9 cellular contexts compared by ENCODE assay signal in the genomic region with DNA sequence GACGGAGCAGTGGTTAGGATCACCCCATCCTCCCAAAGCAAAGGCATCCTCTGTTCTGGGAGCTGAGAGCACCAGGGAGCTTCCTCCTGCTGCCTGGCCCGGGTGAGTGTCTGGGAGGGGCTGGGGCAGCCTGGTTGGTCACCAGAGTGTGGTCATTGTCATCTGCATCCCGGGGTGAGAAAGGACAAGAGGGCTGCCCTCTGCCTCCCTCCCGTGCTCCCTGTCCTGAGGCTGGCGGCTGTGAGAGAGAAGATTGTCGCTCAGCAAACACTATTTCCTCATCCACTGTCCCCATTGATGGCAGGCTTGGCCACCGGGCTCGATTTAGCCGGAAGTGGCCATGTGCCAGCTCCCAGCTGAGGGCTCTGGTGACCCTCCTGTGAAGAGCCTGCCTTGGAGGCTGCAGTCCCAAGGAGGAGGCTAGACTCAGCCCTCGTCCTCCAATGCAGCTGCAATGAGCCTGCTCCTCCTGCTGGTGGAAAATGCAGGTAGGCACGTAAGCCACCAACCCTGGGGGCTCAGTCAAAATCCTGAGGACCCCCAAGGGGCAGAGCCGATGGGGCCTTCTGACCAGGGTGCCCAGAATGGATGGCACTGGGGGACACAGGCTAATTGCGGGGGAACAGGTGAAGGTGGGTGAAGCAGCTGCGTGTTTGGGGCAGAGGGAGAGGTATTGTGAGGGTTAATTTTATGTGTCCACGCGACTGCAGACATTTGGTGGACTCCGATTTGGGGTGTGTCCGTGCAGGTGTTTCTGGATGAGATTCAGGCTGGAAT.
DNase-seq lines count a peak whose midpoint lies in the region; ATAC-seq and TF ChIP-seq lines count a peak whose summit lies in the region.
"Had no signal": no experiment of that assay in that cellular context is flagged by ENCODE, and none has a peak within 500 bp of the region (broad histone marks: within the 10 kb centered on the region; RNA-seq: fewer than 3 reads in every experiment).

No MANE protein-coding gene starts in this region.

- H3K36me3 ChIP-seq in BLaER1 treated with 17β-estradiol and CSF1 and Interleukin-3, amounts not matched to agents 10 nM and 100 nM, result no peaks in the 10 kb centered on the region
- H3K36me3 ChIP-seq in right lobe of liver, result no peaks in the 10 kb centered on the region
- H3K36me3 ChIP-seq: upper lobe of left lung had no signal

- peaks cover 5% of the 10 kb centered on the region for H3K9me3 Mint-ChIP-seq in WTC11

- no peaks in the 10 kb centered on the region; a peak in 3 of 22 replicates for H3K9me3 ChIP-seq in BLaER1 treated with 17β-estradiol and CSF1 and Interleukin-3, amounts not matched to agents 10 nM and 100 nM (replicated peaks in 1 of 11)
- H3K9me3 ChIP-seq in right lobe of liver, result no peaks in the 10 kb centered on the region
- H3K9me3 ChIP-seq: upper lobe of left lung had no signal

- H3K27me3 Mint-ChIP-seq in WTC11 (ENCODE audit: low read depth), result no peaks in the 10 kb centered on the region; the same call in 1 of the 2 replicates

- peak overlapping the region in 8 of 11 experiments; percentile 28 to 72 (median 59); a peak in 15 of 22 replicates for H3K4me2 ChIP-seq in BLaER1 treated with 17β-estradiol and CSF1 and Interleukin-3, amounts not matched to agents 10 nM and 100 nM

- H3K4me3 Mint-ChIP-seq in WTC11, result no peak overlapping the region

- no peak overlapping the region for H3K27ac Mint-ChIP-seq in WTC11

- no peak overlapping the region for H3K4me3 ChIP-seq in BLaER1 treated with 17β-estradiol and CSF1 and Interleukin-3, amounts not matched to agents 10 nM and 100 nM
- no peak overlapping the region for H3K4me3 ChIP-seq in right lobe of liver
- H3K4me3 ChIP-seq: upper lobe of left lung had no signal

- WGBS in right lobe of liver (ENCODE audit: insufficient coverage, low coverage, low lambda C conversion rate, missing lambda C conversion rate), result 45% methylated on average over 8 of the region's 18 CpGs

- DNase-seq in HT-29 (ENCODE audit: low spot score), result peak; percentile 6
- DNase-seq in WTC11 (ENCODE audit: low spot score), result peak; percentile 39
- DNase-seq in right lobe of liver, result peak; percentile 25 to 45 (median 43)
- no peak for DNase-seq in NCI-H1092 (lab: John Stamatoyannopoulos, UW)
- DNase-seq in amniotic stem cell (lab: John Stamatoyannopoulos, UW), result no peak

- 0 out of 22 replicates have a peak overlapping the region, but pooled peaks of 1 of the 11 experiments have one; percentile 14 for H3K9ac ChIP-seq in BLaER1 treated with 17β-estradiol and CSF1 and Interleukin-3, amounts not matched to agents 10 nM and 100 nM

- TF ChIP-seq CTCF in WTC11 (IDR thresholded peaks at IDR 0.05), result no peak
- peak in 3 of 4 donors; percentile 21 to 28 (median 25) for TF ChIP-seq CTCF in right lobe of liver (IDR thresholded peaks at IDR 0.05)

- no peak overlapping the region for H3K27ac ChIP-seq in BLaER1 treated with 17β-estradiol and CSF1 and Interleukin-3, amounts not matched to agents 10 nM and 100 nM
- no peak overlapping the region for H3K27ac ChIP-seq in right lobe of liver
- H3K27ac ChIP-seq: upper lobe of left lung had no signal

- TF ChIP-seq POLR2A in right lobe of liver (IDR thresholded peaks at IDR 0.05), result no peak

- CTCF ChIA-PET in WTC11 (lab: Charles Lee), result interaction anchor here (0.6 to 2.0 kb wide), 10 partner anchors 9 to 218 kb away, joined by 3 to 10 read pairs (median 4); no protein-coding TSS in a partner anchor

- H4K20me1 ChIP-seq in BLaER1 treated with 17β-estradiol and CSF1 and Interleukin-3, amounts not matched to agents 10 nM and 100 nM, result peaks cover 0 to 6% (median 0%) of the 10 kb centered on the region in 11 experiments; a peak in 3 of 22 replicates

- H3K4me1 ChIP-seq in BLaER1 treated with 17β-estradiol and CSF1 and Interleukin-3, amounts not matched to agents 10 nM and 100 nM, result peaks cover 0 to 44% (median 40%) of the 10 kb centered on the region in 10 experiments; a peak in 16 of 20 replicates
- H3K4me1 ChIP-seq in right lobe of liver, result peaks cover 0 to 13% (median 0%) of the 10 kb centered on the region in 4 donors

- H3K36me3 Mint-ChIP-seq in WTC11, result no peaks in the 10 kb centered on the region

- peaks cover 48% of the 10 kb centered on the region for H3K4me1 Mint-ChIP-seq in WTC11

- ATAC-seq in WTC11 (no peak), right lobe of liver (peak in 2 of 4 donors; percentile 11 to 38), GM18868 (IDR thresholded peaks at IDR 0.05; ENCODE audit: unreplicated experiment) (no peak), HG02981 (IDR thresholded peaks at IDR 0.05; ENCODE audit: unreplicated experiment) (no peak)

- H3K27me3 ChIP-seq in BLaER1 treated with 17β-estradiol and CSF1 and Interleukin-3, amounts not matched to agents 10 nM and 100 nM, result no peaks in the 10 kb centered on the region
- H3K27me3 ChIP-seq in right lobe of liver, result no peaks in the 10 kb centered on the region
- H3K27me3 ChIP-seq: upper lobe of left lung had no signal

- POLR2A ChIA-PET in WTC11 (lab: Charles Lee), result no interaction called here

- intact Hi-C loops in right lobe of liver (cut with DNase I), result no loop called here

TF ChIP-seq in WTC11, 78 proteins besides CTCF, POLR2A, EP300 and RAD21:
- TF ChIP-seq RORB (CRISPR knock-in tag; IDR thresholded peaks at IDR 0.05) (no peak), SP1 (CRISPR knock-in tag; conservative IDR thresholded peaks at IDR 0.05) (no peak), KAT7 (CRISPR knock-in tag; IDR thresholded peaks at IDR 0.05; ENCODE audit: borderline replicate concordance) (no peak), NFATC4 (CRISPR knock-in tag; IDR thresholded peaks at IDR 0.05) (no peak), CREM (CRISPR knock-in tag; IDR thresholded peaks at IDR 0.05) (no peak), GRHL2 (CRISPR knock-in tag; IDR thresholded peaks at IDR 0.05; ENCODE audit: insufficient replicate concordance, severe bottlenecking) (no peak), ZNF423 (CRISPR knock-in tag; IDR thresholded peaks at IDR 0.05) (peak; percentile 23; the same call in 1 of the 2 replicates)
- TF ChIP-seq, protein P1, sequence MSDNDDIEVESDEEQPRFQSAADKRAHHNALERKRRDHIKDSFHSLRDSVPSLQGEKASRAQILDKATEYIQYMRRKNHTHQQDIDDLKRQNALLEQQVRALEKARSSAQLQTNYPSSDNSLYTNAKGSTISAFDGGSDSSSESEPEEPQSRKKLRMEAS (CRISPR knock-in tag; IDR thresholded peaks at IDR 0.05), result 0 out of 2 replicates have a peak, but pooled peaks have one; percentile 17
- TF ChIP-seq, protein P2, sequence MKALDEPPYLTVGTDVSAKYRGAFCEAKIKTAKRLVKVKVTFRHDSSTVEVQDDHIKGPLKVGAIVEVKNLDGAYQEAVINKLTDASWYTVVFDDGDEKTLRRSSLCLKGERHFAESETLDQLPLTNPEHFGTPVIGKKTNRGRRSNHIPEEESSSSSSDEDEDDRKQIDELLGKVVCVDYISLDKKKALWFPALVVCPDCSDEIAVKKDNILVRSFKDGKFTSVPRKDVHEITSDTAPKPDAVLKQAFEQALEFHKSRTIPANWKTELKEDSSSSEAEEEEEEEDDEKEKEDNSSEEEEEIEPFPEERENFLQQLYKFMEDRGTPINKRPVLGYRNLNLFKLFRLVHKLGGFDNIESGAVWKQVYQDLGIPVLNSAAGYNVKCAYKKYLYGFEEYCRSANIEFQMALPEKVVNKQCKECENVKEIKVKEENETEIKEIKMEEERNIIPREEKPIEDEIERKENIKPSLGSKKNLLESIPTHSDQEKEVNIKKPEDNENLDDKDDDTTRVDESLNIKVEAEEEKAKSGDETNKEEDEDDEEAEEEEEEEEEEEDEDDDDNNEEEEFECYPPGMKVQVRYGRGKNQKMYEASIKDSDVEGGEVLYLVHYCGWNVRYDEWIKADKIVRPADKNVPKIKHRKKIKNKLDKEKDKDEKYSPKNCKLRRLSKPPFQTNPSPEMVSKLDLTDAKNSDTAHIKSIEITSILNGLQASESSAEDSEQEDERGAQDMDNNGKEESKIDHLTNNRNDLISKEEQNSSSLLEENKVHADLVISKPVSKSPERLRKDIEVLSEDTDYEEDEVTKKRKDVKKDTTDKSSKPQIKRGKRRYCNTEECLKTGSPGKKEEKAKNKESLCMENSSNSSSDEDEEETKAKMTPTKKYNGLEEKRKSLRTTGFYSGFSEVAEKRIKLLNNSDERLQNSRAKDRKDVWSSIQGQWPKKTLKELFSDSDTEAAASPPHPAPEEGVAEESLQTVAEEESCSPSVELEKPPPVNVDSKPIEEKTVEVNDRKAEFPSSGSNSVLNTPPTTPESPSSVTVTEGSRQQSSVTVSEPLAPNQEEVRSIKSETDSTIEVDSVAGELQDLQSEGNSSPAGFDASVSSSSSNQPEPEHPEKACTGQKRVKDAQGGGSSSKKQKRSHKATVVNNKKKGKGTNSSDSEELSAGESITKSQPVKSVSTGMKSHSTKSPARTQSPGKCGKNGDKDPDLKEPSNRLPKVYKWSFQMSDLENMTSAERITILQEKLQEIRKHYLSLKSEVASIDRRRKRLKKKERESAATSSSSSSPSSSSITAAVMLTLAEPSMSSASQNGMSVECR (CRISPR knock-in tag; IDR thresholded peaks at IDR 0.05; ENCODE audit: borderline replicate concordance), result no peak
- TF ChIP-seq, protein P3, sequence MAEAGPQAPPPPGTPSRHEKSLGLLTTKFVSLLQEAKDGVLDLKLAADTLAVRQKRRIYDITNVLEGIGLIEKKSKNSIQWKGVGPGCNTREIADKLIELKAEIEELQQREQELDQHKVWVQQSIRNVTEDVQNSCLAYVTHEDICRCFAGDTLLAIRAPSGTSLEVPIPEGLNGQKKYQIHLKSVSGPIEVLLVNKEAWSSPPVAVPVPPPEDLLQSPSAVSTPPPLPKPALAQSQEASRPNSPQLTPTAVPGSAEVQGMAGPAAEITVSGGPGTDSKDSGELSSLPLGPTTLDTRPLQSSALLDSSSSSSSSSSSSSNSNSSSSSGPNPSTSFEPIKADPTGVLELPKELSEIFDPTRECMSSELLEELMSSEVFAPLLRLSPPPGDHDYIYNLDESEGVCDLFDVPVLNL (CRISPR knock-in tag; IDR thresholded peaks at IDR 0.05; ENCODE audit: borderline replicate concordance, low read depth), result no peak

Comparison
In these comparisons a context has a peak if more than half of its experiments do, and no peak if none do; other contexts are left out.
1. DNase-seq: peak in HT-29 (single experiment), WTC11 (single experiment) and right lobe of liver (3 of 3); none in NCI-H1092 (single experiment) and amniotic stem cell (single experiment).